Comparison of ENCODE assay signal across 10 cellular contexts in genomic region chr2:9247786-9248185, GRCh38. TPM values are rescaled to one million over a fixed set of nuclear protein-coding genes. Genes with fewer than 3 reads are reported as not detected.
DNase-seq lines count a peak whose midpoint lies in the region; ATAC-seq and TF ChIP-seq lines count a peak whose summit lies in the region.
"Had no signal": no experiment of that assay in that cellular context is flagged by ENCODE, and none has a peak within 500 bp of the region (broad histone marks: within the 10 kb centered on the region; RNA-seq: fewer than 3 reads in every experiment).

No MANE protein-coding gene starts in this region.

- H3K36me3 ChIP-seq in left ventricle myocardium inferior, result no peaks in the 10 kb centered on the region
- H3K36me3 ChIP-seq in stomach, result no peaks in the 10 kb centered on the region

- TF ChIP-seq CTCF in RWPE1 (conservative IDR thresholded peaks at IDR 0.05; ENCODE audit: low read depth), result no peak
- no peak for TF ChIP-seq CTCF in left ventricle myocardium inferior (IDR thresholded peaks at IDR 0.05; ENCODE audit: borderline replicate concordance)
- no peak for TF ChIP-seq CTCF in stomach (IDR thresholded peaks at IDR 0.05)

- H3K4me3 ChIP-seq in left ventricle myocardium inferior (no peak overlapping the region), stomach (no peak overlapping the region)

- no peak for TF ChIP-seq EP300 in stomach (IDR thresholded peaks at IDR 0.05)

- H3K4me1 ChIP-seq in left ventricle myocardium inferior (peaks cover 85% of the 10 kb centered on the region), stomach (peaks cover 37 to 91% (median 65%) of the 10 kb centered on the region in 4 donors)

- H3K9me3 ChIP-seq in left ventricle myocardium inferior (replicated peaks), result no peaks in the 10 kb centered on the region
- H3K9me3 ChIP-seq in stomach, result no peaks in the 10 kb centered on the region

- no peak overlapping the region for H3K4me3 Mint-ChIP-seq in stimulated activated naive CD8-positive, alpha-beta T cell treated with anti-CD3 and anti-CD28 coated beads, Interleukin-15, amount 100 ng/mL, for 72 hours
- H3K4me3 Mint-ChIP-seq: naive thymus-derived CD4-positive, alpha-beta T cell had no signal

- H3K27me3 Mint-ChIP-seq in stimulated activated naive CD8-positive, alpha-beta T cell treated with anti-CD3 and anti-CD28 coated beads, Interleukin-15, amount 100 ng/mL, for 72 hours, result peaks cover 32% of the 10 kb centered on the region

- intact Hi-C loops in left ventricle myocardium inferior (cut with micrococcal nuclease), result no loop called here
- intact Hi-C loops in stomach (cut with DNase I; ENCODE audit: low total_unique reads), result no loop called here
- intact Hi-C loops in posterior vena cava (cut with DNase I), result loop anchor here in 1 of 2 donors (5.0 kb wide), 1 partner anchor 40 kb away; the partner anchor contains the start of gene ASAP2

- no peak overlapping the region for H3K27ac Mint-ChIP-seq in stimulated activated naive CD8-positive, alpha-beta T cell treated with anti-CD3 and anti-CD28 coated beads, Interleukin-15, amount 100 ng/mL, for 72 hours
- H3K27ac Mint-ChIP-seq: naive thymus-derived CD4-positive, alpha-beta T cell had no signal

- TF ChIP-seq POLR2A in stomach (IDR thresholded peaks at IDR 0.05), result no peak

- CTCF ChIA-PET in RWPE1 (lab: Yijun Ruan, JAX), result interaction anchor here (0.6 kb wide), 1 partner anchor 265 kb away, joined by 3 read pairs; no protein-coding TSS in a partner anchor

- POLR2A ChIA-PET in RWPE1 (lab: Yijun Ruan, JAX; ENCODE audit: low non-redundant PET), result no interaction called here

- peak overlapping the region; percentile 95 for H3K27ac ChIP-seq in RWPE1
- peak overlapping the region; percentile 62 for H3K27ac ChIP-seq in left ventricle myocardium inferior (replicated peaks)
- H3K27ac ChIP-seq in stomach, result peak overlapping the region; percentile 4 to 78 (median 43)

- ATAC-seq in HG03432 (IDR thresholded peaks at IDR 0.05; ENCODE audit: unreplicated experiment), result no peak
- no peak for ATAC-seq in stimulated activated naive CD8-positive, alpha-beta T cell treated with anti-CD3 and anti-CD28 coated beads, Interleukin-15, amount 100 ng/mL, for 72 hours
- ATAC-seq: naive thymus-derived CD4-positive, alpha-beta T cell had no signal

- H3K4me1 Mint-ChIP-seq in stimulated activated naive CD8-positive, alpha-beta T cell treated with anti-CD3 and anti-CD28 coated beads, Interleukin-15, amount 100 ng/mL, for 72 hours, result no peaks in the 10 kb centered on the region
- H3K4me1 Mint-ChIP-seq: naive thymus-derived CD4-positive, alpha-beta T cell had no signal

- no peaks in the 10 kb centered on the region for H3K9me3 Mint-ChIP-seq in stimulated activated naive CD8-positive, alpha-beta T cell treated with anti-CD3 and anti-CD28 coated beads, Interleukin-15, amount 100 ng/mL, for 72 hours
- H3K9me3 Mint-ChIP-seq: naive thymus-derived CD4-positive, alpha-beta T cell had no signal

- 29 to 45% (median 36%) methylated on average over 6 of the region's 6 CpGs for WGBS in stomach, 5 donors

- H3K27me3 ChIP-seq in left ventricle myocardium inferior (ENCODE audit: low read depth), result no peaks in the 10 kb centered on the region
- no peaks in the 10 kb centered on the region for H3K27me3 ChIP-seq in stomach

- DNase-seq in NCI-H1092 (lab: John Stamatoyannopoulos, UW) (peak; percentile 57), RWPE1 (ENCODE audit: low spot score) (no peak), left ventricle myocardium inferior (no peak), stomach (peak; percentile 52), ecto neural progenitor cell (ENCODE audit: low spot score) (no peak), posterior vena cava (ENCODE audit: low spot score) (no peak)
- DNase-seq in stimulated activated naive CD8-positive, alpha-beta T cell treated with anti-CD3 and anti-CD28 coated beads, Interleukin-15, amount 100 ng/mL, for 72 hours, result no peak
- DNase-seq: naive thymus-derived CD4-positive, alpha-beta T cell; stimulated activated CD4-positive, alpha-beta T cell treated with anti-CD3 and anti-CD28 coated beads, Interleukin-12 subunit alpha, Interleukin-12 subunit beta, amount 100 ng/mL, for 4 hours had no signal

RNA-seq across cellular contexts. Expression of gene ASAP2, which starts 41.2 kb away (rescaled TPM):
- total RNA-seq in left ventricle myocardium inferior (10.0 TPM), stomach (10 to 100 TPM; 32.1 to 55.4 (median 37.1) TPM), posterior vena cava (10 to 100 TPM; 28.1 to 31.3 TPM)
- polyA plus RNA-seq in stomach, result 10 to 100 TPM in 1 of 3 donors, 1 to 10 TPM in 2; 9.7 to 25.1 (median 9.8) TPM
- polyA plus RNA-seq: naive thymus-derived CD4-positive, alpha-beta T cell had no signal

Comparison
In these comparisons a context has a peak if more than half of its experiments do, and no peak if none do; other contexts are left out.
1. DNase-seq: peak in NCI-H1092 (single experiment) and stomach (single experiment); none in RWPE1 (single experiment), left ventricle myocardium inferior (single experiment), ecto neural progenitor cell (single experiment), stimulated activated naive CD8-positive, alpha-beta T cell treated with anti-CD3 and anti-CD28 coated beads, Interleukin-15, amount 100 ng/mL, for 72 hours (0 of 2) and posterior vena cava (single experiment).
2. H3K27ac ChIP-seq: peak in every context shown above with its lines; median percentile 95 in RWPE1; 62 in left ventricle myocardium inferior; 43 in stomach.